ENCODE assay signal across 29 cellular contexts in genomic region chr1:182086620-182087019, GRCh38. TPM values are rescaled to one million over a fixed set of nuclear protein-coding genes. Genes with fewer than 3 reads are reported as not detected.
DNase-seq lines count a peak whose midpoint lies in the region; ATAC-seq and TF ChIP-seq lines count a peak whose summit lies in the region.
"Had no signal": no experiment of that assay in that cellular context is flagged by ENCODE, and none has a peak within 500 bp of the region (broad histone marks: within the 10 kb centered on the region; RNA-seq: fewer than 3 reads in every experiment).

No MANE protein-coding gene starts in this region.

- H3K9me3 ChIP-seq in CD8-positive, alpha-beta T cell (ENCODE audit: low read length), result no peaks in the 10 kb centered on the region
- no peaks in the 10 kb centered on the region for H3K9me3 ChIP-seq in SJCRH30 (replicated peaks)
- H3K9me3 ChIP-seq: breast epithelium, ovary, transverse colon had no signal

- no peaks in the 10 kb centered on the region for H3K9me3 Mint-ChIP-seq in activated CD8-positive, alpha-beta T cell treated with anti-CD3 and anti-CD28 coated beads, Interleukin-2, amount 10 ng/mL, durations not matched to agents 7 days and 5 days (ENCODE audit: insufficient read depth)
- H3K9me3 Mint-ChIP-seq in activated CD8-positive, alpha-beta T cell treated with anti-CD3 and anti-CD28 coated beads for 36 hours, result no peaks in the 10 kb centered on the region
- no peaks in the 10 kb centered on the region for H3K9me3 Mint-ChIP-seq in CD8-positive, alpha-beta T cell
- no peaks in the 10 kb centered on the region for H3K9me3 Mint-ChIP-seq in activated T-helper 17 cell treated with anti-CD3 and anti-CD28 coated beads, Interleukin-2, amount 50 U/mL, for 72 hours
- H3K9me3 Mint-ChIP-seq in nephron progenitor cell, result no peaks in the 10 kb centered on the region
- H3K9me3 Mint-ChIP-seq: natural killer cell treated with Interleukin-12 subunit alpha and Interleukin-12 subunit beta and Interleukin-15 and Interleukin-18, amount 100 ng/mL, for 72 hours had no signal

- POLR2A ChIA-PET in activated CD8-positive, alpha-beta T cell treated with anti-CD3 and anti-CD28 coated beads, Interleukin-2, amount 10 ng/mL, durations not matched to agents 7 days and 5 days (lab: Charles Lee), result interaction anchor here (1.0 kb wide), 1 partner anchor 310 kb away, joined by 4 read pairs; no protein-coding TSS in a partner anchor
- POLR2A ChIA-PET in activated CD8-positive, alpha-beta T cell treated with anti-CD3 and anti-CD28 coated beads for 36 hours (lab: Charles Lee), result no interaction called here
- POLR2A ChIA-PET in CD8-positive, alpha-beta T cell (lab: Charles Lee), result no interaction called here

- CTCF ChIA-PET in activated CD8-positive, alpha-beta T cell treated with anti-CD3 and anti-CD28 coated beads, Interleukin-2, amount 10 ng/mL, durations not matched to agents 7 days and 5 days (lab: Charles Lee), result interaction anchor here (0.9 to 3.2 kb wide), 6 partner anchors 57 to 608 kb away, joined by 3 to 90 read pairs (median 18); no protein-coding TSS in a partner anchor
- CTCF ChIA-PET in activated CD8-positive, alpha-beta T cell treated with anti-CD3 and anti-CD28 coated beads for 36 hours (lab: Charles Lee), result interaction anchor here (2.3 to 3.2 kb wide), 3 partner anchors 10 to 309 kb away, joined by 8 to 53 read pairs (median 39); no protein-coding TSS in a partner anchor
- CTCF ChIA-PET in CD8-positive, alpha-beta T cell (lab: Charles Lee), result interaction anchor here (1.4 to 6.9 kb wide), 4 partner anchors 22 to 309 kb away, joined by 3 to 97 read pairs (median 33); no protein-coding TSS in a partner anchor

- no peaks in the 10 kb centered on the region for H3K27me3 Mint-ChIP-seq in activated CD8-positive, alpha-beta T cell treated with anti-CD3 and anti-CD28 coated beads, Interleukin-2, amount 10 ng/mL, durations not matched to agents 7 days and 5 days (ENCODE audit: low read depth)
- H3K27me3 Mint-ChIP-seq in activated CD8-positive, alpha-beta T cell treated with anti-CD3 and anti-CD28 coated beads for 36 hours, result no peaks in the 10 kb centered on the region
- H3K27me3 Mint-ChIP-seq in CD8-positive, alpha-beta T cell (ENCODE audit: low read depth), result no peaks in the 10 kb centered on the region
- no peaks in the 10 kb centered on the region for H3K27me3 Mint-ChIP-seq in activated T-helper 17 cell treated with anti-CD3 and anti-CD28 coated beads, Interleukin-2, amount 50 U/mL, for 72 hours
- peaks cover 3% of the 10 kb centered on the region for H3K27me3 Mint-ChIP-seq in nephron progenitor cell (ENCODE audit: low read depth, poor library complexity)
- H3K27me3 Mint-ChIP-seq: natural killer cell treated with Interleukin-12 subunit alpha and Interleukin-12 subunit beta and Interleukin-15 and Interleukin-18, amount 100 ng/mL, for 72 hours had no signal

- H3K4me1 Mint-ChIP-seq in activated CD8-positive, alpha-beta T cell treated with anti-CD3 and anti-CD28 coated beads, Interleukin-2, amount 10 ng/mL, durations not matched to agents 7 days and 5 days (ENCODE audit: low read depth), result peaks cover 59% of the 10 kb centered on the region
- peaks cover 25% of the 10 kb centered on the region for H3K4me1 Mint-ChIP-seq in activated CD8-positive, alpha-beta T cell treated with anti-CD3 and anti-CD28 coated beads for 36 hours (ENCODE audit: low read depth)
- H3K4me1 Mint-ChIP-seq in CD8-positive, alpha-beta T cell (ENCODE audit: low read depth), result peaks cover 35% of the 10 kb centered on the region
- H3K4me1 Mint-ChIP-seq in activated T-helper 17 cell treated with anti-CD3 and anti-CD28 coated beads, Interleukin-2, amount 50 U/mL, for 72 hours, result peaks cover 21% of the 10 kb centered on the region
- peaks cover 5% of the 10 kb centered on the region for H3K4me1 Mint-ChIP-seq in nephron progenitor cell

- intact Hi-C loops in activated CD8-positive, alpha-beta T cell treated with anti-CD3 and anti-CD28 coated beads for 36 hours (cut with micrococcal nuclease), result loop anchor here (5.0 kb wide), 1 partner anchor 36 kb away; no protein-coding TSS in a partner anchor
- intact Hi-C loops in CD8-positive, alpha-beta T cell (cut with DNase I, micrococcal nuclease), result loop anchor here (5.0 kb wide), 4 partner anchors 54 to 701 kb away; partner anchors contain the start of genes NPL (in 1 of the 2) and RGS16 (in 1 of the 2)

- H3K27me3 ChIP-seq in CD8-positive, alpha-beta T cell (ENCODE audit: insufficient read depth, low read length), result no peaks in the 10 kb centered on the region
- H3K27me3 ChIP-seq in SJCRH30, result no peaks in the 10 kb centered on the region
- H3K27me3 ChIP-seq: breast epithelium, ovary, transverse colon had no signal

- no peak overlapping the region for H3K4me3 ChIP-seq in CD8-positive, alpha-beta T cell (ENCODE audit: low read depth, low read length)
- no peak overlapping the region for H3K4me3 ChIP-seq in SJCRH30
- H3K4me3 ChIP-seq: breast epithelium, ovary, transverse colon had no signal

- no peak overlapping the region for H3K4me3 Mint-ChIP-seq in activated CD8-positive, alpha-beta T cell treated with anti-CD3 and anti-CD28 coated beads, Interleukin-2, amount 10 ng/mL, durations not matched to agents 7 days and 5 days
- H3K4me3 Mint-ChIP-seq in activated CD8-positive, alpha-beta T cell treated with anti-CD3 and anti-CD28 coated beads for 36 hours, result no peak overlapping the region
- H3K4me3 Mint-ChIP-seq in CD8-positive, alpha-beta T cell, result no peak overlapping the region
- no peak overlapping the region for H3K4me3 Mint-ChIP-seq in activated T-helper 17 cell treated with anti-CD3 and anti-CD28 coated beads, Interleukin-2, amount 50 U/mL, for 72 hours
- no peak overlapping the region for H3K4me3 Mint-ChIP-seq in nephron progenitor cell
- H3K4me3 Mint-ChIP-seq: B cell; natural killer cell treated with Interleukin-12 subunit alpha and Interleukin-12 subunit beta and Interleukin-15 and Interleukin-18, amount 100 ng/mL, for 72 hours had no signal

- ATAC-seq in activated CD8-positive, alpha-beta T cell treated with anti-CD3 and anti-CD28 coated beads, Interleukin-2, amount 10 ng/mL, durations not matched to agents 7 days and 5 days, result no peak
- ATAC-seq in activated CD8-positive, alpha-beta T cell treated with anti-CD3 and anti-CD28 coated beads for 36 hours, result no peak
- no peak for ATAC-seq in CD8-positive, alpha-beta T cell
- ATAC-seq in activated T-helper 17 cell treated with anti-CD3 and anti-CD28 coated beads, Interleukin-2, amount 50 U/mL, for 72 hours (replicated peaks), result no peak
- no peak for ATAC-seq in HG02798 (IDR thresholded peaks at IDR 0.05; ENCODE audit: poor library complexity, unreplicated experiment)
- ATAC-seq: HCT116; natural killer cell treated with Interleukin-12 subunit alpha and Interleukin-12 subunit beta and Interleukin-15 and Interleukin-18, amount 100 ng/mL, for 72 hours; Panc1 had no signal

- H3K27ac ChIP-seq in CD8-positive, alpha-beta T cell (ENCODE audit: low read depth, low read length), result no peak overlapping the region
- no peak overlapping the region for H3K27ac ChIP-seq in SJCRH30
- H3K27ac ChIP-seq: breast epithelium, ovary, transverse colon had no signal

- H3K4me1 ChIP-seq in CD8-positive, alpha-beta T cell (ENCODE audit: insufficient read depth, low read length), result peaks cover 28% of the 10 kb centered on the region
- H3K4me1 ChIP-seq in SJCRH30, result 0 out of 2 replicates have a peak, but pooled peaks cover 2% of the 10 kb centered on the region
- H3K4me1 ChIP-seq: breast epithelium had no signal

- H3K36me3 ChIP-seq in CD8-positive, alpha-beta T cell (ENCODE audit: insufficient read depth, low read length), result no peaks in the 10 kb centered on the region
- H3K36me3 ChIP-seq in SJCRH30, result no peaks in the 10 kb centered on the region
- H3K36me3 ChIP-seq: breast epithelium, ovary, transverse colon had no signal

- TF ChIP-seq CTCF in activated CD8-positive, alpha-beta T cell treated with anti-CD3 and anti-CD28 coated beads for 36 hours (IDR thresholded peaks at IDR 0.05), result no peak
- TF ChIP-seq CTCF in CD8-positive, alpha-beta T cell (IDR thresholded peaks at IDR 0.05), result no peak
- no peak for TF ChIP-seq CTCF in nephron progenitor cell (IDR thresholded peaks at IDR 0.05)

- DNase-seq in activated CD8-positive, alpha-beta T cell treated with anti-CD3 and anti-CD28 coated beads, Interleukin-2, amount 10 ng/mL, durations not matched to agents 7 days and 5 days, result no peak
- DNase-seq in activated CD8-positive, alpha-beta T cell treated with anti-CD3 and anti-CD28 coated beads for 36 hours, result no peak
- no peak for DNase-seq in CD8-positive, alpha-beta T cell
- DNase-seq in nephron progenitor cell (no peak), SJCRH30 (no peak)
- DNase-seq in stimulated activated CD4-positive, alpha-beta T cell treated with anti-CD3 and anti-CD28 coated beads, Interleukin-2, amount 100 ng/mL, for 24 hours, result no peak
- DNase-seq: activated CD4-positive, alpha-beta T cell treated with anti-CD3 and anti-CD28 coated beads for 1 hour; activated CD8-positive, alpha-beta memory T cell treated with anti-CD3 and anti-CD28 coated beads, Interleukin-2, amount 50 U/mL, for 48 hours; activated effector memory CD4-positive, alpha-beta T cell treated with anti-CD3 and anti-CD28 coated beads, Interleukin-2, amount 50 U/mL, for 16 hours; Calu3; midbrain; MM.1S; NCI-H1417 treated with DMSO at 0.1 percent for 48 hours; NCI-H2081; NCI-H2227 treated with DMSO at 0.1 percent for 48 hours; NCI-H69; ovary; transverse colon had no signal

- peak overlapping the region; percentile 83 for H3K27ac Mint-ChIP-seq in activated CD8-positive, alpha-beta T cell treated with anti-CD3 and anti-CD28 coated beads, Interleukin-2, amount 10 ng/mL, durations not matched to agents 7 days and 5 days
- H3K27ac Mint-ChIP-seq in activated CD8-positive, alpha-beta T cell treated with anti-CD3 and anti-CD28 coated beads for 36 hours, result no peak overlapping the region
- H3K27ac Mint-ChIP-seq in CD8-positive, alpha-beta T cell, result peak overlapping the region; percentile 21
- H3K27ac Mint-ChIP-seq in activated T-helper 17 cell treated with anti-CD3 and anti-CD28 coated beads, Interleukin-2, amount 50 U/mL, for 72 hours, result peak overlapping the region; percentile 67
- peak overlapping the region; percentile 23 for H3K27ac Mint-ChIP-seq in nephron progenitor cell
- H3K27ac Mint-ChIP-seq: B cell; natural killer cell treated with Interleukin-12 subunit alpha and Interleukin-12 subunit beta and Interleukin-15 and Interleukin-18, amount 100 ng/mL, for 72 hours had no signal

- no peaks in the 10 kb centered on the region for H3K36me3 Mint-ChIP-seq in activated CD8-positive, alpha-beta T cell treated with anti-CD3 and anti-CD28 coated beads, Interleukin-2, amount 10 ng/mL, durations not matched to agents 7 days and 5 days (ENCODE audit: low read depth)
- no peaks in the 10 kb centered on the region for H3K36me3 Mint-ChIP-seq in activated CD8-positive, alpha-beta T cell treated with anti-CD3 and anti-CD28 coated beads for 36 hours (ENCODE audit: low read depth)
- H3K36me3 Mint-ChIP-seq in CD8-positive, alpha-beta T cell, result no peaks in the 10 kb centered on the region
- no peaks in the 10 kb centered on the region for H3K36me3 Mint-ChIP-seq in activated T-helper 17 cell treated with anti-CD3 and anti-CD28 coated beads, Interleukin-2, amount 50 U/mL, for 72 hours (ENCODE audit: low read depth)
- no peaks in the 10 kb centered on the region for H3K36me3 Mint-ChIP-seq in nephron progenitor cell (ENCODE audit: low read depth)
- H3K36me3 Mint-ChIP-seq: natural killer cell treated with Interleukin-12 subunit alpha and Interleukin-12 subunit beta and Interleukin-15 and Interleukin-18, amount 100 ng/mL, for 72 hours had no signal

RNA-seq across cellular contexts. Expression of gene ZNF648, which starts 25.1 kb away (rescaled TPM):
- total RNA-seq in activated CD8-positive, alpha-beta T cell treated with anti-CD3 and anti-CD28 coated beads, Interleukin-2, amount 10 ng/mL, durations not matched to agents 7 days and 5 days, result not detected
- not detected for total RNA-seq in activated CD8-positive, alpha-beta T cell treated with anti-CD3 and anti-CD28 coated beads for 36 hours
- total RNA-seq in CD8-positive, alpha-beta T cell, result not detected
- under 1 TPM in 1 of 2 donors, not detected in 1; 0.21 TPM for total RNA-seq in activated T-helper 17 cell treated with anti-CD3 and anti-CD28 coated beads, Interleukin-2, amount 50 U/mL, for 72 hours
- total RNA-seq in SJCRH30 (2014; rRNA removed; shearing (Covaris generic)), result not detected in 2 replicates
- total RNA-seq: B cell; Calu3; epithelial cell of proximal tubule; fibroblast of villous mesenchyme; HT-29; natural killer cell treated with Interleukin-12 subunit alpha and Interleukin-12 subunit beta and Interleukin-15 and Interleukin-18, amount 100 ng/mL, for 72 hours; renal cortical epithelial cell had no signal
